ENCODE assay signal across 17 cellular contexts in genomic region chr2:122384768-122385333, GRCh38.
"Had no signal": no experiment of that assay in that cellular context is flagged by ENCODE, and none has a peak within 500 bp of the region (broad histone marks: within the 10 kb centered on the region; RNA-seq: fewer than 3 reads in every experiment).

No MANE protein-coding gene starts in this region.

- H3K4me3 Mint-ChIP-seq: activated T-cell treated with anti-CD3 and anti-CD28 coated beads, Interleukin-2, amount 50 U/mL, for 72 hours; central memory CD8-positive, alpha-beta T cell; naive B cell; neural crest cell had no signal

- H3K4me1 Mint-ChIP-seq: central memory CD8-positive, alpha-beta T cell; naive B cell had no signal

- DNase-seq: activated CD4-positive, alpha-beta T cell treated with anti-CD3 and anti-CD28 coated beads, Interleukin-2, amount 50 U/mL, for 4 hours; activated effector memory CD4-positive, alpha-beta T cell treated with anti-CD3 and anti-CD28 coated beads, Interleukin-2, amount 50 U/mL, for 16 hours; activated naive CD4-positive, alpha-beta T cell treated with anti-CD3 and anti-CD28 coated beads, Interleukin-2, amount 50 U/mL, for 16 hours; activated T-cell treated with anti-CD3 and anti-CD28 coated beads, Interleukin-2, amount 50 U/mL, for 72 hours; aorta; brain microvascular endothelial cell; colonic mucosa; foreskin keratinocyte; mesenchymal stem cell; mucosa of descending colon; naive B cell; stimulated activated CD4-positive, alpha-beta T cell treated with anti-CD3 and anti-CD28 coated beads, Interleukin-2, amount 100 ng/mL, for 24 hours; stimulated activated naive CD8-positive, alpha-beta T cell treated with anti-CD3 and anti-CD28 coated beads, Interleukin-15, Interleukin-2, amounts not matched to agents 100 U/mL and 50 U/mL, for 24 hours; substantia nigra; tibial artery had no signal

- ATAC-seq: activated T-cell treated with anti-CD3 and anti-CD28 coated beads, Interleukin-2, amount 50 U/mL, for 72 hours; foreskin keratinocyte; mucosa of descending colon; stimulated activated naive CD8-positive, alpha-beta T cell treated with anti-CD3 and anti-CD28 coated beads, Interleukin-15, Interleukin-2, amounts not matched to agents 100 U/mL and 50 U/mL, for 24 hours had no signal

- H3K27ac Mint-ChIP-seq: activated T-cell treated with anti-CD3 and anti-CD28 coated beads, Interleukin-2, amount 50 U/mL, for 72 hours; naive B cell had no signal

- H3K27me3 Mint-ChIP-seq: central memory CD8-positive, alpha-beta T cell had no signal
